8 cellular contexts compared by ENCODE assay signal in genomic region chr10:87407516-87408279, GRCh38. TPM values are rescaled to one million over a fixed set of nuclear protein-coding genes. Genes with fewer than 3 reads are reported as not detected.
DNase-seq lines count a peak whose midpoint lies in the region; ATAC-seq and TF ChIP-seq lines count a peak whose summit lies in the region.
"Not testable (repeated sequence)": the region's sequence is repeated elsewhere in the genome, so short reads cannot be mapped to it uniquely, and the experiment has no call there.

No MANE protein-coding gene starts in this region.

- peak; percentile 36 for ATAC-seq in activated naive CD8-positive, alpha-beta T cell treated with anti-CD3 and anti-CD28 coated beads, Interleukin-2, amount 50 U/mL, for 24 hours
- ATAC-seq in right lobe of liver: peak; percentile 59 to 97 (median 91)

- not testable (repeated sequence) for H3K36me3 Mint-ChIP-seq in T-helper 2 cell treated with Interferon-gamma antibody and Interleukin-4, amounts not matched to agents 5 μg/mL and 100 μg/mL, for 36 hours (ENCODE audit: low read depth); activated naive CD8-positive, alpha-beta T cell treated with anti-CD3 and anti-CD28 coated beads, Interleukin-2, amount 50 U/mL, for 24 hours (ENCODE audit: low read depth); neural progenitor cell

- peak overlapping the region; percentile 22; the same call in 1 of the 2 replicates for H3K4me3 ChIP-seq in GM12865 (ENCODE audit: low read depth, low read length)
- peak overlapping the region; percentile 28 for H3K4me3 ChIP-seq in epithelial cell of proximal tubule (ENCODE audit: low read depth, low read length)
- H3K4me3 ChIP-seq in right lobe of liver: peak overlapping the region in 2 of 3 donors; percentile 35 to 40
- H3K4me3 ChIP-seq in neural progenitor cell: not testable (repeated sequence)
- H3K4me3 ChIP-seq in testis: peak overlapping the region in 1 of 2 donors; percentile 23

- intact Hi-C loops in right lobe of liver (cut with DNase I); testis (cut with DNase I; ENCODE audit: low total_unique reads): not testable (repeated sequence)

- not testable (repeated sequence) for TF ChIP-seq CTCF in GM12865 (IDR thresholded peaks at IDR 0.05; ENCODE audit: insufficient read depth, low read depth, low read length, missing control alignments); epithelial cell of proximal tubule (conservative IDR thresholded peaks at IDR 0.05; ENCODE audit: low read depth, low read length); right lobe of liver (IDR thresholded peaks at IDR 0.05); neural progenitor cell (IDR thresholded peaks at IDR 0.05); testis (IDR thresholded peaks at IDR 0.05)

- peak overlapping the region; percentile 48 for H3K4me3 Mint-ChIP-seq in T-helper 2 cell treated with Interferon-gamma antibody and Interleukin-4, amounts not matched to agents 5 μg/mL and 100 μg/mL, for 36 hours
- H3K4me3 Mint-ChIP-seq in activated naive CD8-positive, alpha-beta T cell treated with anti-CD3 and anti-CD28 coated beads, Interleukin-2, amount 50 U/mL, for 24 hours: peak overlapping the region; percentile 43
- H3K4me3 Mint-ChIP-seq in neural progenitor cell: not testable (repeated sequence)

- H3K27ac Mint-ChIP-seq in T-helper 2 cell treated with Interferon-gamma antibody and Interleukin-4, amounts not matched to agents 5 μg/mL and 100 μg/mL, for 36 hours; activated naive CD8-positive, alpha-beta T cell treated with anti-CD3 and anti-CD28 coated beads, Interleukin-2, amount 50 U/mL, for 24 hours; neural progenitor cell: not testable (repeated sequence)

- H3K27ac ChIP-seq in right lobe of liver: peak overlapping the region in 2 of 3 donors; percentile 33 to 40
- not testable (repeated sequence) for H3K27ac ChIP-seq in neural progenitor cell, testis

- peaks cover 39% of the 10 kb centered on the region for H3K27me3 Mint-ChIP-seq in T-helper 2 cell treated with Interferon-gamma antibody and Interleukin-4, amounts not matched to agents 5 μg/mL and 100 μg/mL, for 36 hours (ENCODE audit: low read depth)
- H3K27me3 Mint-ChIP-seq in activated naive CD8-positive, alpha-beta T cell treated with anti-CD3 and anti-CD28 coated beads, Interleukin-2, amount 50 U/mL, for 24 hours: peaks cover 19% of the 10 kb centered on the region
- not testable (repeated sequence) for H3K27me3 Mint-ChIP-seq in neural progenitor cell (ENCODE audit: insufficient read depth, low read depth)

- H3K4me1 ChIP-seq in right lobe of liver, neural progenitor cell, testis: not testable (repeated sequence)

- not testable (repeated sequence) for H3K9me3 Mint-ChIP-seq in T-helper 2 cell treated with Interferon-gamma antibody and Interleukin-4, amounts not matched to agents 5 μg/mL and 100 μg/mL, for 36 hours; activated naive CD8-positive, alpha-beta T cell treated with anti-CD3 and anti-CD28 coated beads, Interleukin-2, amount 50 U/mL, for 24 hours; neural progenitor cell

- not testable (repeated sequence) for H3K4me1 Mint-ChIP-seq in T-helper 2 cell treated with Interferon-gamma antibody and Interleukin-4, amounts not matched to agents 5 μg/mL and 100 μg/mL, for 36 hours (ENCODE audit: low read depth); activated naive CD8-positive, alpha-beta T cell treated with anti-CD3 and anti-CD28 coated beads, Interleukin-2, amount 50 U/mL, for 24 hours; neural progenitor cell

- H2AFZ ChIP-seq in neural progenitor cell (replicated peaks): peak overlapping the region; percentile 45

- DNase-seq in GM12865 (ENCODE audit: low read depth); T-helper 2 cell treated with Interferon-gamma antibody and Interleukin-4, amounts not matched to agents 5 μg/mL and 100 μg/mL, for 36 hours (ENCODE audit: low spot score); epithelial cell of proximal tubule (ENCODE audit: low read depth); neural progenitor cell (ENCODE audit: low spot score): not testable (repeated sequence)
- peak; percentile 14 for DNase-seq in activated CD8-positive, alpha-beta memory T cell treated with anti-CD3 and anti-CD28 coated beads, Interleukin-2, amount 50 U/mL, for 4 hours
- peak; percentile 10 for DNase-seq in activated naive CD8-positive, alpha-beta T cell treated with anti-CD3 and anti-CD28 coated beads, Interleukin-2, amount 50 U/mL, for 24 hours
- DNase-seq in right lobe of liver: peak in 1 of 3 donors; percentile 18
- peak; percentile 26 for DNase-seq in testis

- H3K4me2 ChIP-seq in neural progenitor cell: not testable (repeated sequence)

- not testable (repeated sequence) for TF ChIP-seq POLR2A in right lobe of liver (IDR thresholded peaks at IDR 0.05); testis (IDR thresholded peaks at IDR 0.05)

- H4K20me1 ChIP-seq in neural progenitor cell (ENCODE audit: low read depth): not testable (repeated sequence)

- not testable (repeated sequence) for H3K9ac ChIP-seq in neural progenitor cell

- H3K36me3 ChIP-seq in right lobe of liver; neural progenitor cell; testis (ENCODE audit: low read depth, missing control alignments): not testable (repeated sequence)

- H3F3A ChIP-seq in neural progenitor cell (ENCODE audit: low read depth): not testable (repeated sequence)

- not testable (repeated sequence) for H3K9me3 ChIP-seq in right lobe of liver; neural progenitor cell (ENCODE audit: low read depth); testis

- WGBS in right lobe of liver (ENCODE audit: insufficient coverage, low coverage, low lambda C conversion rate, missing lambda C conversion rate): 46% methylated on average over 25 of the region's 32 CpGs
- 32 to 34% methylated on average over 32 of the region's 32 CpGs for WGBS in testis, 2 donors

- not testable (repeated sequence) for H3K27me3 ChIP-seq in right lobe of liver, neural progenitor cell, testis

- not testable (repeated sequence) for H3K79me2 ChIP-seq in neural progenitor cell (ENCODE audit: low read depth)

RNA-seq across cellular contexts. Expression of gene NUTM2D, which starts 50.2 kb away (rescaled TPM):
- 0.65 and 1.0 TPM in 2 replicates for total RNA-seq in epithelial cell of proximal tubule
- 1 to 10 TPM; 1.4 to 3.6 (median 1.9) TPM for total RNA-seq in right lobe of liver
- 3.4 and 4.1 TPM in 2 replicates for total RNA-seq in neural progenitor cell (ENCODE audit: low replicate concordance)
- 10 to 100 TPM; 10.3 to 12.6 TPM for total RNA-seq in testis
- polyA plus RNA-seq in testis (ENCODE audit: insufficient read depth, low read depth, low replicate concordance): 8.1 TPM
